In the genomic region with DNA sequence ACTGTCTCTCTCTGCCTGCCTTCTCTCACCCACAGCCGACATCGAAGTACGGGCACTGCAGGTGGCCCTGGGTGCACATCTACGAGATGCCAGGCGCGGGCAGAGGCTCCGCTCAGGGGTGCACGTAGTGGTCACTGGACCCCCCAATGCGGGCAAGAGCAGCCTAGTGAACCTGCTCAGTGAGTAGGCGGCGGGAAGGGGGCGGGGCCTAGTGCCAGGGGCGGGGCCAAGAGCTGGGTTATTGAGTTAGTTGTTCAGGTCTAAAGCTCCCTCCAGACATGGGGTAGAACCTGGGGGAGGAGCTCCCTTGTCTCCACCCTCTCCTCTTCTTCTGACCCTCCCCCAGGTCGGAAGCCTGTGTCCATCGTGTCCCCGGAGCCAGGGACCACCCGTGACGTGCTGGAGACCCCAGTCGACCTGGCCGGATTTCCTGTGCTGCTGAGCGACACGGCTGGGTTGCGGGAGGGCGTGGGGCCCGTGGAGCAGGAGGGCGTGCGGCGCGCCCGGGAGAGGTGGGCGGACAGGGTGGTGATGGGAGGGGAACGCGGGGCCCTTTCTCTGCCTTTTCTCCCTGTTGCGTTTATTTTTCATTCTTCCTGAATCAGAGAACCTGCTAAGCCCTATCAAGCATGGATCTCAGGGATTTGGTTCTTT, we compare ENCODE assay signal across 12 cellular contexts. TPM values are rescaled to one million over a fixed set of nuclear protein-coding genes. Genes with fewer than 3 reads are reported as not detected.
A peak's percentile ranks its signal among the peaks of the same experiment; 100 is the strongest.
DNase-seq lines count a peak whose midpoint lies in the region; ATAC-seq and TF ChIP-seq lines count a peak whose summit lies in the region.
"Had no signal": no experiment of that assay in that cellular context is flagged by ENCODE, and none has a peak within 500 bp of the region (broad histone marks: within the 10 kb centered on the region; RNA-seq: fewer than 3 reads in every experiment).

No MANE protein-coding gene starts in this region.

- H3K27ac Mint-ChIP-seq in Calu3 (ENCODE audit: unreplicated experiment) (no peak overlapping the region), neural crest cell (ENCODE audit: unreplicated experiment) (no peak overlapping the region)

- TF ChIP-seq CTCF in Calu3 (IDR thresholded peaks at IDR 0.05; ENCODE audit: unreplicated experiment) (no peak), OCI-LY7 (conservative IDR thresholded peaks at IDR 0.05; ENCODE audit: low read length) (no peak), neural crest cell (conservative IDR thresholded peaks at IDR 0.05) (no peak), stomach (IDR thresholded peaks at IDR 0.05) (no peak)

- H3K4me3 ChIP-seq in OCI-LY7 (ENCODE audit: low read depth, low read length, poor library complexity, severe bottlenecking), result peak overlapping the region; percentile 83
- no peak overlapping the region for H3K4me3 ChIP-seq in stomach
- H3K4me3 ChIP-seq: cardiac muscle cell had no signal

- DNase-seq in Calu3 (peak; percentile 17), OCI-LY7 (ENCODE audit: low spot score) (peak; percentile 71), neural crest cell (ENCODE audit: low read depth, low spot score) (no peak), AML-193 (lab: John Stamatoyannopoulos, UW) (no peak), A172 (ENCODE audit: low spot score) (no peak), stomach (no peak)
- peak; percentile 50 for DNase-seq in activated naive CD4-positive, alpha-beta T cell treated with anti-CD3 and anti-CD28 coated beads, Interleukin-2, amount 50 U/mL, for 16 hours
- DNase-seq: GF-D8, T1000 had no signal

- no peak for TF ChIP-seq POLR2A in stomach (IDR thresholded peaks at IDR 0.05)

- H3K27me3 ChIP-seq in stomach, result no peaks in the 10 kb centered on the region
- H3K27me3 ChIP-seq: cardiac muscle cell had no signal

- POLR2A ChIA-PET in OCI-LY7 (lab: Charles Lee), result interaction anchor here (0.6 to 1.2 kb wide), 3 partner anchors 12 to 80 kb away, joined by 3 read pairs; a partner anchor contains a TSS

- no peak overlapping the region for H3K4me3 Mint-ChIP-seq in Calu3 (ENCODE audit: low read depth, unreplicated experiment)
- H3K4me3 Mint-ChIP-seq in neural crest cell, result peak overlapping the region; percentile 70

- H3K4me1 ChIP-seq in OCI-LY7 (ENCODE audit: insufficient read depth, low read length, poor library complexity, severe bottlenecking) (peaks cover 26% of the 10 kb centered on the region), stomach (peaks cover 19 to 52% (median 39%) of the 10 kb centered on the region in 4 donors)

- CTCF ChIA-PET in Calu3 (lab: Charles Lee), result no interaction called here
- CTCF ChIA-PET in OCI-LY7 (lab: Charles Lee; ENCODE audit: unreplicated experiment), result no interaction called here

- H3K4me1 Mint-ChIP-seq in Calu3 (ENCODE audit: low read depth, unreplicated experiment) (no peaks in the 10 kb centered on the region), neural crest cell (peaks cover 14% of the 10 kb centered on the region)

- H3K36me3 ChIP-seq in OCI-LY7 (ENCODE audit: insufficient read depth, low read length), result peaks cover 44% of the 10 kb centered on the region
- H3K36me3 ChIP-seq in stomach, result peaks cover 0 to 32% (median 21%) of the 10 kb centered on the region in 4 donors
- H3K36me3 ChIP-seq: cardiac muscle cell, neutrophil had no signal

- H3K36me3 Mint-ChIP-seq in Calu3 (ENCODE audit: insufficient read depth, unreplicated experiment) (peaks cover 41% of the 10 kb centered on the region), neural crest cell (ENCODE audit: low read depth) (no peaks in the 10 kb centered on the region)

- H2AFZ ChIP-seq in OCI-LY7 (ENCODE audit: low read length), result no peak overlapping the region

- H3K9me3 ChIP-seq in OCI-LY7 (ENCODE audit: low read length) (no peaks in the 10 kb centered on the region), stomach (no peaks in the 10 kb centered on the region)
- H3K9me3 ChIP-seq: neutrophil had no signal

- TF ChIP-seq EP300 in stomach (IDR thresholded peaks at IDR 0.05), result no peak

- H3K4me2 ChIP-seq in OCI-LY7 (ENCODE audit: low read length), result peak overlapping the region; percentile 71

- BruUV-seq in Calu3 (replicated peaks; lab: Mats Ljungman, UMichigan) (no TSS peak), OCI-LY7 (replicated peaks; lab: Mats Ljungman, UMichigan) (no TSS peak)

- H4K20me1 ChIP-seq in OCI-LY7 (ENCODE audit: insufficient read depth, low read length), result peaks cover 7% of the 10 kb centered on the region; the same call in 1 of the 2 replicates

- no peak overlapping the region for H3K27ac ChIP-seq in OCI-LY7 (ENCODE audit: low read depth, low read length, poor library complexity, severe bottlenecking)
- no peak overlapping the region for H3K27ac ChIP-seq in stomach
- H3K27ac ChIP-seq: cardiac muscle cell, neutrophil had no signal

- H3K27me3 Mint-ChIP-seq in Calu3 (ENCODE audit: unreplicated experiment), result no peaks in the 10 kb centered on the region
- H3K27me3 Mint-ChIP-seq in neural crest cell (ENCODE audit: low read depth), result no peaks in the 10 kb centered on the region

- H3K9me2 ChIP-seq in OCI-LY7 (ENCODE audit: insufficient read depth, low read length), result no peaks in the 10 kb centered on the region

- no peak for ATAC-seq in HG03280 (IDR thresholded peaks at IDR 0.05; ENCODE audit: unreplicated experiment)

- WGBS in stomach, 5 donors, result 86 to 91% (median 90%) methylated on average over 34 of the region's 34 CpGs

- H3K9me3 Mint-ChIP-seq in Calu3 (ENCODE audit: low read depth, unreplicated experiment) (no peaks in the 10 kb centered on the region), neural crest cell (no peaks in the 10 kb centered on the region)

- peaks cover 12% of the 10 kb centered on the region; the same call in 1 of the 2 replicates for H3K79me2 ChIP-seq in OCI-LY7 (ENCODE audit: insufficient read depth, low read depth, low read length)

- intact Hi-C loops in Calu3 (cut with micrococcal nuclease; ENCODE audit: unreplicated experiment), result no loop called here
- intact Hi-C loops in OCI-LY7 (cut with micrococcal nuclease; ENCODE audit: unreplicated experiment), result no loop called here
- intact Hi-C loops in stomach (cut with DNase I; ENCODE audit: low total_unique reads), result no loop called here

RNA-seq across cellular contexts. Expression of a gene that starts 1.9 kb away (rescaled TPM):
- 30.6 and 40.9 TPM in 2 replicates for total RNA-seq in Calu3 (2022)
- 83.2 and 103 TPM in 2 replicates for total RNA-seq in OCI-LY7 (2014; rRNA removed; shearing (Covaris generic))
- 104 and 113 TPM in 2 replicates for total RNA-seq in OCI-LY7 (2022)
- total RNA-seq in neural crest cell, result 57.8 TPM in 2 replicates
- total RNA-seq in A172 (2014; rRNA removed; shearing (Covaris generic)), result 21.5 and 24.0 TPM in 2 replicates
- total RNA-seq in stomach, result 10 to 100 TPM; 17.1 to 93.9 (median 68.7) TPM
- 10 to 100 TPM; 11.2 to 11.8 (median 11.4) TPM for polyA plus RNA-seq in stomach

RNA-seq across cellular contexts. Expression of a gene that starts 4.6 kb away (rescaled TPM):
- total RNA-seq in Calu3 (2022) (9.6 and 10.5 TPM in 2 replicates), OCI-LY7 (2022) (12.8 and 13.5 TPM in 2 replicates), neural crest cell (37.4 and 43.3 TPM in 2 replicates), stomach (10 to 100 TPM in 4 of 5 donors, 1 to 10 TPM in 1; 2.9 to 37.9 (median 23.0) TPM)
- total RNA-seq in OCI-LY7 (2014; rRNA removed; shearing (Covaris generic)), result 4.3 and 5.9 TPM in 2 replicates
- total RNA-seq in A172 (2014; rRNA removed; shearing (Covaris generic)), result 4.2 and 5.1 TPM in 2 replicates
- 1 to 10 TPM; 1.1 to 5.1 (median 3.6) TPM for polyA plus RNA-seq in stomach

RNA-seq across cellular contexts. Expression of a gene that starts 29.9 kb away (rescaled TPM):
- total RNA-seq in Calu3 (2022) (50.8 and 54.9 TPM in 2 replicates), OCI-LY7 (2022) (48.8 and 57.9 TPM in 2 replicates), neural crest cell (44.9 and 49.9 TPM in 2 replicates), stomach (10 to 100 TPM in 4 of 5 donors, 1 to 10 TPM in 1; 2.2 to 56.0 (median 21.4) TPM)
- total RNA-seq in OCI-LY7 (2014; rRNA removed; shearing (Covaris generic)), result 36.6 and 39.2 TPM in 2 replicates
- total RNA-seq in A172 (2014; rRNA removed; shearing (Covaris generic)), result 89.1 and 104 TPM in 2 replicates
- polyA plus RNA-seq in stomach, result 10 to 100 TPM; 30.8 to 63.7 (median 48.1) TPM

RNA-seq across cellular contexts. Expression of a gene that starts 33.5 kb away (rescaled TPM):
- 37.9 and 38.4 TPM in 2 replicates for total RNA-seq in Calu3 (2022)
- total RNA-seq in OCI-LY7 (2014; rRNA removed; shearing (Covaris generic)), result 174 and 182 TPM in 2 replicates
- 168 and 173 TPM in 2 replicates for total RNA-seq in OCI-LY7 (2022)
- total RNA-seq in neural crest cell, result 73.4 and 74.2 TPM in 2 replicates
- 79.1 and 183 TPM in 2 replicates for total RNA-seq in A172 (2014; rRNA removed; shearing (Covaris generic))
- 100 to 1,000 TPM in 3 of 5 donors, 10 to 100 TPM in 1, 1 to 10 TPM in 1; 6.6 to 167 (median 142) TPM for total RNA-seq in stomach
- 100 to 1,000 TPM; 161 to 200 (median 192) TPM for polyA plus RNA-seq in stomach

RNA-seq across cellular contexts. Expression of a gene that starts 36.0 kb away (rescaled TPM):
- total RNA-seq in Calu3 (2022) (6.0 and 6.2 TPM in 2 replicates), OCI-LY7 (2022) (17.3 and 18.9 TPM in 2 replicates), neural crest cell (8.1 and 8.5 TPM in 2 replicates), stomach (10 to 100 TPM in 3 of 5 donors, 1 to 10 TPM in 2; 4.9 to 28.1 (median 15.2) TPM)
- total RNA-seq in OCI-LY7 (2014; rRNA removed; shearing (Covaris generic)), result 11.6 TPM in 2 replicates
- total RNA-seq in A172 (2014; rRNA removed; shearing (Covaris generic)), result 20.7 and 31.1 TPM in 2 replicates
- 10 to 100 TPM in 1 of 3 donors, 1 to 10 TPM in 2; 8.0 to 12.0 (median 9.8) TPM for polyA plus RNA-seq in stomach

Comparison
In these comparisons a context has a peak if more than half of its experiments do, and no peak if none do; other contexts are left out.
1. DNase-seq: peak in Calu3 (single experiment), OCI-LY7 (single experiment) and activated naive CD4-positive, alpha-beta T cell treated with anti-CD3 and anti-CD28 coated beads, Interleukin-2, amount 50 U/mL, for 16 hours (single experiment); none in neural crest cell (single experiment), AML-193 (0 of 2), A172 (single experiment) and stomach (single experiment).